1 cellular context compared by ENCODE assay signal in genomic region chr5:39266442-39266841, GRCh38.
TF ChIP-seq lines count a peak whose summit lies in the region.

No MANE protein-coding gene starts in this region.

TF ChIP-seq in WTC11, 78 proteins besides CTCF, POLR2A, EP300 and RAD21 (continued from another document):
- TF ChIP-seq ARID4B (CRISPR knock-in tag; IDR thresholded peaks at IDR 0.05; ENCODE audit: borderline replicate concordance): no peak
- no peak for TF ChIP-seq ZBTB43 (CRISPR knock-in tag; IDR thresholded peaks at IDR 0.05)
- TF ChIP-seq JAZF1 (CRISPR knock-in tag; IDR thresholded peaks at IDR 0.05): no peak
- TF ChIP-seq SOX15 (CRISPR knock-in tag; IDR thresholded peaks at IDR 0.05): no peak
- no peak for TF ChIP-seq CDX4 (CRISPR knock-in tag; IDR thresholded peaks at IDR 0.05; ENCODE audit: borderline replicate concordance)
- no peak for TF ChIP-seq GRHL2 (CRISPR knock-in tag; IDR thresholded peaks at IDR 0.05; ENCODE audit: insufficient replicate concordance, severe bottlenecking)
- no peak for TF ChIP-seq ZNF423 (CRISPR knock-in tag; IDR thresholded peaks at IDR 0.05)
- TF ChIP-seq NFE2L1 (CRISPR knock-in tag; IDR thresholded peaks at IDR 0.05): no peak
- no peak for TF ChIP-seq SMAD3 (CRISPR knock-in tag; IDR thresholded peaks at IDR 0.05; ENCODE audit: borderline replicate concordance)
